1 cellular context compared by ENCODE assay signal in genomic region chr17:7315570-7316243, GRCh38.
TF ChIP-seq lines count a peak whose summit lies in the region.

No MANE protein-coding gene starts in this region.

TF ChIP-seq in HepG2, 621 proteins besides CTCF, POLR2A, EP300 and RAD21 (continued from another document):
- TF ChIP-seq DRAP1 (CRISPR knock-in tag; IDR thresholded peaks at IDR 0.05) (no peak; the same call in 1 of the 2 replicates), CEBPB (IDR thresholded peaks at IDR 0.05; ENCODE audit: borderline replicate concordance, low read depth, low read length) (no peak), HNF4G (IDR thresholded peaks at IDR 0.05; ENCODE audit: borderline replicate concordance, low read depth, low read length) (no peak), HNF4G (CRISPR knock-in tag; IDR thresholded peaks at IDR 0.05; ENCODE audit: borderline replicate concordance, low read depth) (no peak), ZNF589 (CRISPR knock-in tag; conservative IDR thresholded peaks at IDR 0.05) (0 out of 2 replicates have a peak, but pooled peaks have one; percentile 7), IKZF1 (IDR thresholded peaks at IDR 0.05) (no peak), REXO4 (CRISPR knock-in tag; IDR thresholded peaks at IDR 0.05; ENCODE audit: borderline replicate concordance) (no peak), ZNF670 (CRISPR knock-in tag; IDR thresholded peaks at IDR 0.05; ENCODE audit: borderline replicate concordance) (no peak), ZNF720 (CRISPR knock-in tag; IDR thresholded peaks at IDR 0.05) (no peak), ZNF256 (CRISPR knock-in tag; conservative IDR thresholded peaks at IDR 0.05) (no peak), NFE2 (CRISPR knock-in tag; IDR thresholded peaks at IDR 0.05) (no peak), KAT8 (CRISPR knock-in tag; IDR thresholded peaks at IDR 0.05) (peak; percentile 10; the same call in 1 of the 2 replicates), GTF2F1 (IDR thresholded peaks at IDR 0.05; ENCODE audit: low read length) (no peak), PAX8 (CRISPR knock-in tag; IDR thresholded peaks at IDR 0.05; ENCODE audit: borderline replicate concordance) (no peak), ZNF331 (CRISPR knock-in tag; IDR thresholded peaks at IDR 0.05) (no peak), RNF2 (conservative IDR thresholded peaks at IDR 0.05; ENCODE audit: low read depth) (0 out of 2 replicates have a peak, but pooled peaks have one; percentile 3), MTERF4 (CRISPR knock-in tag; IDR thresholded peaks at IDR 0.05) (0 out of 2 replicates have a peak, but pooled peaks have one; percentile 7), EHMT2 (IDR thresholded peaks at IDR 0.05; ENCODE audit: borderline replicate concordance, low read depth, low read length) (no peak), SP4 (CRISPR knock-in tag; IDR thresholded peaks at IDR 0.05) (no peak), ZNF687 (CRISPR knock-in tag; IDR thresholded peaks at IDR 0.05) (peak; percentile 16), ZNF232 (CRISPR knock-in tag; IDR thresholded peaks at IDR 0.05; ENCODE audit: borderline replicate concordance) (no peak)
- TF ChIP-seq, protein P1, sequence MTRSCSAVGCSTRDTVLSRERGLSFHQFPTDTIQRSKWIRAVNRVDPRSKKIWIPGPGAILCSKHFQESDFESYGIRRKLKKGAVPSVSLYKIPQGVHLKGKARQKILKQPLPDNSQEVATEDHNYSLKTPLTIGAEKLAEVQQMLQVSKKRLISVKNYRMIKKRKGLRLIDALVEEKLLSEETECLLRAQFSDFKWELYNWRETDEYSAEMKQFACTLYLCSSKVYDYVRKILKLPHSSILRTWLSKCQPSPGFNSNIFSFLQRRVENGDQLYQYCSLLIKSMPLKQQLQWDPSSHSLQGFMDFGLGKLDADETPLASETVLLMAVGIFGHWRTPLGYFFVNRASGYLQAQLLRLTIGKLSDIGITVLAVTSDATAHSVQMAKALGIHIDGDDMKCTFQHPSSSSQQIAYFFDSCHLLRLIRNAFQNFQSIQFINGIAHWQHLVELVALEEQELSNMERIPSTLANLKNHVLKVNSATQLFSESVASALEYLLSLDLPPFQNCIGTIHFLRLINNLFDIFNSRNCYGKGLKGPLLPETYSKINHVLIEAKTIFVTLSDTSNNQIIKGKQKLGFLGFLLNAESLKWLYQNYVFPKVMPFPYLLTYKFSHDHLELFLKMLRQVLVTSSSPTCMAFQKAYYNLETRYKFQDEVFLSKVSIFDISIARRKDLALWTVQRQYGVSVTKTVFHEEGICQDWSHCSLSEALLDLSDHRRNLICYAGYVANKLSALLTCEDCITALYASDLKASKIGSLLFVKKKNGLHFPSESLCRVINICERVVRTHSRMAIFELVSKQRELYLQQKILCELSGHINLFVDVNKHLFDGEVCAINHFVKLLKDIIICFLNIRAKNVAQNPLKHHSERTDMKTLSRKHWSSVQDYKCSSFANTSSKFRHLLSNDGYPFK (CRISPR knock-in tag; IDR thresholded peaks at IDR 0.05; ENCODE audit: borderline replicate concordance) = peak; percentile 13; the same call in 1 of the 2 replicates
- TF ChIP-seq, protein P2, sequence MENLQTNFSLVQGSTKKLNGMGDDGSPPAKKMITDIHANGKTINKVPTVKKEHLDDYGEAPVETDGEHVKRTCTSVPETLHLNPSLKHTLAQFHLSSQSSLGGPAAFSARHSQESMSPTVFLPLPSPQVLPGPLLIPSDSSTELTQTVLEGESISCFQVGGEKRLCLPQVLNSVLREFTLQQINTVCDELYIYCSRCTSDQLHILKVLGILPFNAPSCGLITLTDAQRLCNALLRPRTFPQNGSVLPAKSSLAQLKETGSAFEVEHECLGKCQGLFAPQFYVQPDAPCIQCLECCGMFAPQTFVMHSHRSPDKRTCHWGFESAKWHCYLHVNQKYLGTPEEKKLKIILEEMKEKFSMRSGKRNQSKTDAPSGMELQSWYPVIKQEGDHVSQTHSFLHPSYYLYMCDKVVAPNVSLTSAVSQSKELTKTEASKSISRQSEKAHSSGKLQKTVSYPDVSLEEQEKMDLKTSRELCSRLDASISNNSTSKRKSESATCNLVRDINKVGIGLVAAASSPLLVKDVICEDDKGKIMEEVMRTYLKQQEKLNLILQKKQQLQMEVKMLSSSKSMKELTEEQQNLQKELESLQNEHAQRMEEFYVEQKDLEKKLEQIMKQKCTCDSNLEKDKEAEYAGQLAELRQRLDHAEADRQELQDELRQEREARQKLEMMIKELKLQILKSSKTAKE (CRISPR knock-in tag; IDR thresholded peaks at IDR 0.05; ENCODE audit: borderline replicate concordance) = 0 out of 2 replicates have a peak, but pooled peaks have one; percentile 25
